8 cellular contexts compared by ENCODE assay signal in the genomic region with DNA sequence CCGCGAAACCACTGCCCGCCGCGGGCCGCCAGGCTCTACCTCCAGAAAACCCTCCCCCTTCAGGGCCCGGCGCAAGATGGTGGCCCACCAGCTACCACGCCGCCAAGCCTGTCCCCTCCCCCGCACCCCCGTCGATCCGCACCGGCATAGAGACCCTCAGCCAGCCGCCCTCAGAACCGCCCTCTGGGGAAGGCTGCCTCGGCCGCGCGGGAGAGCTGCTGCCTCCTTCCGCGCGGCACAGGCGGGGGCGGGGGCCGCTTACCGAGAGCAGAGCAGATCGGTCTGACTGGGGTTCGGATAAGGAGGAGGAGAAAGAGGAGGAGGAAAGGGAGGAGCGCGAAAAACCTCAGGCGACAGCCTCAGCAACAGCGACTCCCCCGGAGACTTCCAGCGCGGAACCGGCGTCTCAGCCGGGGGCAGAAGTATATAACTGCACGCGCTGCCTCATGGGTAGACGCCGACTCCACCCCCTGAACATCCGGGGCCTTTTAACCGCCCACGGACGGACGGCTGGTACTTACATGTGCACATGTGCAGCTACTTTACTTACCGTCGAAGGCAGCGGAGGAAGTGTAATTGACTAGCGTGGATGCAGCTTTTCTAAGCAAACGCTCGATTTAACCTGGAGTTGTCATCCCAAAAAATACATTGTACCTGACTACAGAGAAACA. TPM values are rescaled to one million over a fixed set of nuclear protein-coding genes. Genes with fewer than 3 reads are reported as not detected.
A peak's percentile ranks its signal among the peaks of the same experiment; 100 is the strongest.
DNase-seq lines count a peak whose midpoint lies in the region; ATAC-seq, FAIRE-seq and TF ChIP-seq lines count a peak whose summit lies in the region.

A gene with protein sequence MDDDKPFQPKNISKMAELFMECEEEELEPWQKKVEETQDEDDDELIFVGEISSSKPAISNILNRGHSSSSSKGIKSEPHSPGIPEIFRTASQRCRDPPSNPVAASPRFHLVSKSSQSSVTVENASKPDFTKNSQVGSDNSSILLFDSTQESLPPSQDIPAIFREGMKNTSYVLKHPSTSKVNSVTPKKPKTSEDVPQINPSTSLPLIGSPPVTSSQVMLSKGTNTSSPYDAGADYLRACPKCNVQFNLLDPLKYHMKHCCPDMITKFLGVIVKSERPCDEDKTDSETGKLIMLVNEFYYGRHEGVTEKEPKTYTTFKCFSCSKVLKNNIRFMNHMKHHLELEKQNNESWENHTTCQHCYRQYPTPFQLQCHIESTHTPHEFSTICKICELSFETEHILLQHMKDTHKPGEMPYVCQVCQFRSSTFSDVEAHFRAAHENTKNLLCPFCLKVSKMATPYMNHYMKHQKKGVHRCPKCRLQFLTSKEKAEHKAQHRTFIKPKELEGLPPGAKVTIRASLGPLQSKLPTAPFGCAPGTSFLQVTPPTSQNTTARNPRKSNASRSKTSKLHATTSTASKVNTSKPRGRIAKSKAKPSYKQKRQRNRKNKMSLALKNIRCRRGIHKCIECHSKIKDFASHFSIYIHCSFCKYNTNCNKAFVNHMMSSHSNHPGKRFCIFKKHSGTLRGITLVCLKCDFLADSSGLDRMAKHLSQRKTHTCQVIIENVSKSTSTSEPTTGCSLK (minus strand): TSS at position 400 of the 671 bp plus-strand sequence. CDS start 8,450 bp downstream, outside the sequence.

- TF ChIP-seq EP300 in neural cell (conservative IDR thresholded peaks at IDR 0.05; ENCODE audit: poor library complexity, severe bottlenecking), result peak; percentile 41

- H3K4me3 Mint-ChIP-seq in stimulated activated naive CD8-positive, alpha-beta T cell treated with anti-CD3 and anti-CD28 coated beads, Interleukin-15, amount 100 ng/mL, for 72 hours, result peak within 1 kb of the TSS; percentile 86 to 90

- H3K36me3 ChIP-seq in H7 (replicated peaks; ENCODE audit: control insufficient read depth, insufficient read depth, low read length), result no peaks in the 10 kb centered on the region
- H3K36me3 ChIP-seq in neural cell (ENCODE audit: insufficient read depth, low read length), result no peaks in the 10 kb centered on the region

- peak; percentile 97 for ATAC-seq in stimulated activated naive CD8-positive, alpha-beta T cell treated with anti-CD3 and anti-CD28 coated beads, Interleukin-15, amount 100 ng/mL, for 72 hours

- no peaks in the 10 kb centered on the region for H3K27me3 ChIP-seq in H7 (ENCODE audit: control insufficient read depth, insufficient read depth, low read length)
- no peaks in the 10 kb centered on the region for H3K27me3 ChIP-seq in neural cell (ENCODE audit: insufficient read depth, low read depth, low read length)

- H3K9ac ChIP-seq in neural cell (ENCODE audit: low read length), result peak within 1 kb of the TSS; percentile 80

- peak within 1 kb of the TSS; percentile 82 for H3K4me3 ChIP-seq in H7 (ENCODE audit: insufficient read depth, low read depth, low read length)
- H3K4me3 ChIP-seq in fibroblast of villous mesenchyme (ENCODE audit: low read depth, low read length), result peak within 1 kb of the TSS; percentile 71
- peak within 1 kb of the TSS; percentile 79 for H3K4me3 ChIP-seq in neural cell (ENCODE audit: low read length)

- TF ChIP-seq CTCF in RWPE1 (conservative IDR thresholded peaks at IDR 0.05; ENCODE audit: low read depth), result peak; percentile 29; the same call in 1 of the 2 replicates
- TF ChIP-seq CTCF in fibroblast of villous mesenchyme (IDR thresholded peaks at IDR 0.05; ENCODE audit: insufficient read depth, low read depth, low read length), result peak; percentile 26
- TF ChIP-seq CTCF in neural cell (IDR thresholded peaks at IDR 0.05; ENCODE audit: poor library complexity, severe bottlenecking), result peak; percentile 72

- peaks cover 27% of the 10 kb centered on the region for H3K79me2 ChIP-seq in neural cell (replicated peaks; ENCODE audit: insufficient read depth, low read length)

- H4K20me1 ChIP-seq in neural cell (ENCODE audit: insufficient read depth), result no peaks in the 10 kb centered on the region

- H3K9me3 Mint-ChIP-seq in stimulated activated naive CD8-positive, alpha-beta T cell treated with anti-CD3 and anti-CD28 coated beads, Interleukin-15, amount 100 ng/mL, for 72 hours, result no peaks in the 10 kb centered on the region

- no peaks in the 10 kb centered on the region for H3K4me1 Mint-ChIP-seq in stimulated activated naive CD8-positive, alpha-beta T cell treated with anti-CD3 and anti-CD28 coated beads, Interleukin-15, amount 100 ng/mL, for 72 hours

- peak within 1 kb of the TSS; percentile 48 for H3K4me2 ChIP-seq in neural cell (ENCODE audit: low read length)

- CTCF ChIA-PET in RWPE1 (lab: Yijun Ruan, JAX), result interaction anchor here (0.8 to 1.1 kb wide), 2 partner anchors 11 to 62 kb away, joined by 4 to 6 read pairs; no protein-coding TSS in a partner anchor

- POLR2A ChIA-PET in RWPE1 (lab: Yijun Ruan, JAX; ENCODE audit: low non-redundant PET), result interaction anchor here (0.7 kb wide), 1 partner anchor 14 kb away, joined by 3 read pairs; no protein-coding TSS in a partner anchor

- no peaks in the 10 kb centered on the region for H3K27me3 Mint-ChIP-seq in stimulated activated naive CD8-positive, alpha-beta T cell treated with anti-CD3 and anti-CD28 coated beads, Interleukin-15, amount 100 ng/mL, for 72 hours

- FAIRE-seq in G401.6 (lab: Jason Lieb, UNC), result peak; percentile 98

- no peaks in the 10 kb centered on the region for H3F3A ChIP-seq in neural cell (ENCODE audit: insufficient read depth, low read length, poor library complexity, severe bottlenecking)

- H3K27ac Mint-ChIP-seq in stimulated activated naive CD8-positive, alpha-beta T cell treated with anti-CD3 and anti-CD28 coated beads, Interleukin-15, amount 100 ng/mL, for 72 hours, result peak within 1 kb of the TSS; percentile 86 to 93

- peak; percentile 22 for TF ChIP-seq RAD21 in neural cell (conservative IDR thresholded peaks at IDR 0.05)

- peak within 1 kb of the TSS; percentile 21 for H2AFZ ChIP-seq in neural cell (ENCODE audit: low read depth, low read length)

- H3K9me2 ChIP-seq in neural cell (ENCODE audit: insufficient read depth, low read length), result no peaks in the 10 kb centered on the region

- H3K27ac ChIP-seq in RWPE1 (peak within 1 kb of the TSS; percentile 84), neural cell (ENCODE audit: low read length) (peak within 1 kb of the TSS; percentile 87)

- H3K9me3 ChIP-seq in neural cell (ENCODE audit: low read length), result no peaks in the 10 kb centered on the region

- peak; percentile 88 for DNase-seq in H7
- peak; percentile 82 for DNase-seq in LoVo (ENCODE audit: low spot score)
- DNase-seq in RWPE1 (ENCODE audit: low spot score), result peak; percentile 84
- DNase-seq in activated effector memory CD4-positive, alpha-beta T cell treated with Interleukin-2 at 50 U/mL for 16 hours, result peak; percentile 84
- peak; percentile 92 for DNase-seq in fibroblast of villous mesenchyme (ENCODE audit: low read depth)
- DNase-seq in stimulated activated naive CD8-positive, alpha-beta T cell treated with anti-CD3 and anti-CD28 coated beads, Interleukin-15, amount 100 ng/mL, for 72 hours, result peak; percentile 88 to 94

TF ChIP-seq in neural cell, 6 proteins besides CTCF, POLR2A, EP300 and RAD21:
- peak; percentile 72 for TF ChIP-seq MXI1 (conservative IDR thresholded peaks at IDR 0.05; ENCODE audit: poor library complexity, severe bottlenecking)
- TF ChIP-seq EZH2 (IDR thresholded peaks at IDR 0.05; ENCODE audit: borderline replicate concordance, insufficient read depth, low read length, poor library complexity, severe bottlenecking), result no peak
- TF ChIP-seq, protein P1, sequence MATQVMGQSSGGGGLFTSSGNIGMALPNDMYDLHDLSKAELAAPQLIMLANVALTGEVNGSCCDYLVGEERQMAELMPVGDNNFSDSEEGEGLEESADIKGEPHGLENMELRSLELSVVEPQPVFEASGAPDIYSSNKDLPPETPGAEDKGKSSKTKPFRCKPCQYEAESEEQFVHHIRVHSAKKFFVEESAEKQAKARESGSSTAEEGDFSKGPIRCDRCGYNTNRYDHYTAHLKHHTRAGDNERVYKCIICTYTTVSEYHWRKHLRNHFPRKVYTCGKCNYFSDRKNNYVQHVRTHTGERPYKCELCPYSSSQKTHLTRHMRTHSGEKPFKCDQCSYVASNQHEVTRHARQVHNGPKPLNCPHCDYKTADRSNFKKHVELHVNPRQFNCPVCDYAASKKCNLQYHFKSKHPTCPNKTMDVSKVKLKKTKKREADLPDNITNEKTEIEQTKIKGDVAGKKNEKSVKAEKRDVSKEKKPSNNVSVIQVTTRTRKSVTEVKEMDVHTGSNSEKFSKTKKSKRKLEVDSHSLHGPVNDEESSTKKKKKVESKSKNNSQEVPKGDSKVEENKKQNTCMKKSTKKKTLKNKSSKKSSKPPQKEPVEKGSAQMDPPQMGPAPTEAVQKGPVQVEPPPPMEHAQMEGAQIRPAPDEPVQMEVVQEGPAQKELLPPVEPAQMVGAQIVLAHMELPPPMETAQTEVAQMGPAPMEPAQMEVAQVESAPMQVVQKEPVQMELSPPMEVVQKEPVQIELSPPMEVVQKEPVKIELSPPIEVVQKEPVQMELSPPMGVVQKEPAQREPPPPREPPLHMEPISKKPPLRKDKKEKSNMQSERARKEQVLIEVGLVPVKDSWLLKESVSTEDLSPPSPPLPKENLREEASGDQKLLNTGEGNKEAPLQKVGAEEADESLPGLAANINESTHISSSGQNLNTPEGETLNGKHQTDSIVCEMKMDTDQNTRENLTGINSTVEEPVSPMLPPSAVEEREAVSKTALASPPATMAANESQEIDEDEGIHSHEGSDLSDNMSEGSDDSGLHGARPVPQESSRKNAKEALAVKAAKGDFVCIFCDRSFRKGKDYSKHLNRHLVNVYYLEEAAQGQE (IDR thresholded peaks at IDR 0.05; ENCODE audit: borderline replicate concordance), result peak; percentile 18
- no peak for TF ChIP-seq SMC3 (conservative IDR thresholded peaks at IDR 0.05; ENCODE audit: poor library complexity)
- TF ChIP-seq TAF1 (IDR thresholded peaks at IDR 0.05; ENCODE audit: low read depth), result peak; percentile 62
- TF ChIP-seq POLR2AphosphoS5 (IDR thresholded peaks at IDR 0.05), result peak; percentile 88
TF ChIP-seq in neural cell: peak in this region for 4.

RNA-seq across cellular contexts. Expression of the gene that starts here (rescaled TPM):
- total RNA-seq in H7 (2014; rRNA removed; shearing (Covaris generic)), result 52.7 and 65.0 TPM in 2 replicates
- total RNA-seq in fibroblast of villous mesenchyme, result 7.1 and 12.1 TPM in 2 replicates
- polyA plus RNA-seq in neural cell, result 9.4 and 9.5 TPM in 2 replicates
- 26.1 and 29.8 TPM in 2 replicates for polyA minus RNA-seq in neural cell

Comparison
In these comparisons a context has a peak if more than half of its experiments do, and no peak if none do; other contexts are left out.
1. Peak in every context shown above with its lines: DNase-seq, ATAC-seq, H3K4me3 ChIP-seq and H3K27ac ChIP-seq.